ENCODE assay signal across 1 cellular context in the genomic region with DNA sequence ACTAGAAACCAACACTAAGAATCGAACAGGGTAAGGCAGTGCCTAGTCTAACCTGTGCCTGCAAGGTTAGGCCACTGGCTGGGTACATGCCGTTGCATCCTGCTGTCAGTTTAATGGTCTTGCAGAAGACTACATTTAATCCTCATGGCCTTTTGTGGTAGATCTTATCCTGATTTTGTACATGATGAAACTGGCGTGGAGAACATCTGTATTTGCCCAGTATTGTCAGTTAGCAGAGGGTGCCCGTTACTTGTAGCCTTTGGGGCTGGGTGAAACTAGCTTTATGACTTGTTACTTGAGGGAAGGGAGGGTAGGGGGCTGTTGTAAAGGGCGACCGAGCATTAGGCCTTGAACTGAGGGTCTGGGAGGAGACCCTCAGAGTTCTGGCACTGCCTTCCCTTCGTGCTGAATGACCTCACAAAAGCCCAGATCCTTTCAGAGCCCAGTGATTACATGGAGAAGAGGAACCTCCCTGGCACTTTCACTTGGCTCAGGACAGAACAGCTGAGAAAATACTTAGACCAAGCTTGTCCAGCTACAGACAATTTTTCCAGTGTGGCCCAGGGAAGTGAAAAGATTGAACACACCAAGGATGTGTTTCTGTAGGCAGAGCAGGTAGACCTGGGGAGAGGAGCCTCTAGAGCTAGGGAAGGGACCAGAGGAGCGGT.
TF ChIP-seq lines count a peak whose summit lies in the region.

No MANE protein-coding gene starts in this region.

TF ChIP-seq in K562, 482 proteins besides CTCF, POLR2A, EP300 and RAD21 (continued from another document):
- TF ChIP-seq, protein P1, sequence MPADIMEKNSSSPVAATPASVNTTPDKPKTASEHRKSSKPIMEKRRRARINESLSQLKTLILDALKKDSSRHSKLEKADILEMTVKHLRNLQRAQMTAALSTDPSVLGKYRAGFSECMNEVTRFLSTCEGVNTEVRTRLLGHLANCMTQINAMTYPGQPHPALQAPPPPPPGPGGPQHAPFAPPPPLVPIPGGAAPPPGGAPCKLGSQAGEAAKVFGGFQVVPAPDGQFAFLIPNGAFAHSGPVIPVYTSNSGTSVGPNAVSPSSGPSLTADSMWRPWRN (IDR thresholded peaks at IDR 0.05; ENCODE audit: low read depth): no peak
- TF ChIP-seq TARDBP (IDR thresholded peaks at IDR 0.05) (no peak), ZNF212 (CRISPR knock-in tag; IDR thresholded peaks at IDR 0.05) (no peak), TAF9B (IDR thresholded peaks at IDR 0.05; ENCODE audit: partially characterized antibody) (no peak), NR2F6 (CRISPR knock-in tag; IDR thresholded peaks at IDR 0.05) (no peak), NCOA2 (IDR thresholded peaks at IDR 0.05; ENCODE audit: partially characterized antibody in 2 of 2) (no peak), ZNF146 (CRISPR knock-in tag; IDR thresholded peaks at IDR 0.05; ENCODE audit: unreplicated experiment) (no peak), KDM5B (IDR thresholded peaks at IDR 0.05; ENCODE audit: insufficient replicate concordance, low read depth, low read length) (no peak), SMAD3 (CRISPR knock-in tag; conservative IDR thresholded peaks at IDR 0.05) (peak; percentile 54; the same call in 1 of the 2 replicates), HDAC6 (IDR thresholded peaks at IDR 0.05; ENCODE audit: low read depth, low read length) (no peak), FOXM1 (IDR thresholded peaks at IDR 0.05; ENCODE audit: low read depth) (no peak), FOXM1 (CRISPR knock-in tag; IDR thresholded peaks at IDR 0.05; ENCODE audit: low read depth) (no peak), PURB (CRISPR knock-in tag; IDR thresholded peaks at IDR 0.05; ENCODE audit: low read depth) (no peak), SIN3B (IDR thresholded peaks at IDR 0.05; ENCODE audit: low read depth) (no peak), DIDO1 (tag; IDR thresholded peaks at IDR 0.05; ENCODE audit: low read depth) (no peak), ZC3H8 (IDR thresholded peaks at IDR 0.05) (no peak), EP400 (IDR thresholded peaks at IDR 0.05) (no peak), THRAP3 (IDR thresholded peaks at IDR 0.05; ENCODE audit: borderline replicate concordance) (no peak)
- TF ChIP-seq, protein P2, sequence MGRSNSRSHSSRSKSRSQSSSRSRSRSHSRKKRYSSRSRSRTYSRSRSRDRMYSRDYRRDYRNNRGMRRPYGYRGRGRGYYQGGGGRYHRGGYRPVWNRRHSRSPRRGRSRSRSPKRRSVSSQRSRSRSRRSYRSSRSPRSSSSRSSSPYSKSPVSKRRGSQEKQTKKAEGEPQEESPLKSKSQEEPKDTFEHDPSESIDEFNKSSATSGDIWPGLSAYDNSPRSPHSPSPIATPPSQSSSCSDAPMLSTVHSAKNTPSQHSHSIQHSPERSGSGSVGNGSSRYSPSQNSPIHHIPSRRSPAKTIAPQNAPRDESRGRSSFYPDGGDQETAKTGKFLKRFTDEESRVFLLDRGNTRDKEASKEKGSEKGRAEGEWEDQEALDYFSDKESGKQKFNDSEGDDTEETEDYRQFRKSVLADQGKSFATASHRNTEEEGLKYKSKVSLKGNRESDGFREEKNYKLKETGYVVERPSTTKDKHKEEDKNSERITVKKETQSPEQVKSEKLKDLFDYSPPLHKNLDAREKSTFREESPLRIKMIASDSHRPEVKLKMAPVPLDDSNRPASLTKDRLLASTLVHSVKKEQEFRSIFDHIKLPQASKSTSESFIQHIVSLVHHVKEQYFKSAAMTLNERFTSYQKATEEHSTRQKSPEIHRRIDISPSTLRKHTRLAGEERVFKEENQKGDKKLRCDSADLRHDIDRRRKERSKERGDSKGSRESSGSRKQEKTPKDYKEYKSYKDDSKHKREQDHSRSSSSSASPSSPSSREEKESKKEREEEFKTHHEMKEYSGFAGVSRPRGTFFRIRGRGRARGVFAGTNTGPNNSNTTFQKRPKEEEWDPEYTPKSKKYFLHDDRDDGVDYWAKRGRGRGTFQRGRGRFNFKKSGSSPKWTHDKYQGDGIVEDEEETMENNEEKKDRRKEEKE (IDR thresholded peaks at IDR 0.05; ENCODE audit: borderline replicate concordance in 1 of 2, control insufficient read depth in 1 of 2, low read depth in 2 of 2, low read length in 1 of 2): no peak
- TF ChIP-seq, protein P3, sequence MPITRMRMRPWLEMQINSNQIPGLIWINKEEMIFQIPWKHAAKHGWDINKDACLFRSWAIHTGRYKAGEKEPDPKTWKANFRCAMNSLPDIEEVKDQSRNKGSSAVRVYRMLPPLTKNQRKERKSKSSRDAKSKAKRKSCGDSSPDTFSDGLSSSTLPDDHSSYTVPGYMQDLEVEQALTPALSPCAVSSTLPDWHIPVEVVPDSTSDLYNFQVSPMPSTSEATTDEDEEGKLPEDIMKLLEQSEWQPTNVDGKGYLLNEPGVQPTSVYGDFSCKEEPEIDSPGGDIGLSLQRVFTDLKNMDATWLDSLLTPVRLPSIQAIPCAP (CRISPR knock-in tag; IDR thresholded peaks at IDR 0.05; ENCODE audit: borderline replicate concordance): no peak
- TF ChIP-seq, protein P4, sequence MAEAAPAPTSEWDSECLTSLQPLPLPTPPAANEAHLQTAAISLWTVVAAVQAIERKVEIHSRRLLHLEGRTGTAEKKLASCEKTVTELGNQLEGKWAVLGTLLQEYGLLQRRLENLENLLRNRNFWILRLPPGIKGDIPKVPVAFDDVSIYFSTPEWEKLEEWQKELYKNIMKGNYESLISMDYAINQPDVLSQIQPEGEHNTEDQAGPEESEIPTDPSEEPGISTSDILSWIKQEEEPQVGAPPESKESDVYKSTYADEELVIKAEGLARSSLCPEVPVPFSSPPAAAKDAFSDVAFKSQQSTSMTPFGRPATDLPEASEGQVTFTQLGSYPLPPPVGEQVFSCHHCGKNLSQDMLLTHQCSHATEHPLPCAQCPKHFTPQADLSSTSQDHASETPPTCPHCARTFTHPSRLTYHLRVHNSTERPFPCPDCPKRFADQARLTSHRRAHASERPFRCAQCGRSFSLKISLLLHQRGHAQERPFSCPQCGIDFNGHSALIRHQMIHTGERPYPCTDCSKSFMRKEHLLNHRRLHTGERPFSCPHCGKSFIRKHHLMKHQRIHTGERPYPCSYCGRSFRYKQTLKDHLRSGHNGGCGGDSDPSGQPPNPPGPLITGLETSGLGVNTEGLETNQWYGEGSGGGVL (CRISPR knock-in tag; IDR thresholded peaks at IDR 0.05): no peak
